1 cellular context compared by ENCODE assay signal in the genomic region with DNA sequence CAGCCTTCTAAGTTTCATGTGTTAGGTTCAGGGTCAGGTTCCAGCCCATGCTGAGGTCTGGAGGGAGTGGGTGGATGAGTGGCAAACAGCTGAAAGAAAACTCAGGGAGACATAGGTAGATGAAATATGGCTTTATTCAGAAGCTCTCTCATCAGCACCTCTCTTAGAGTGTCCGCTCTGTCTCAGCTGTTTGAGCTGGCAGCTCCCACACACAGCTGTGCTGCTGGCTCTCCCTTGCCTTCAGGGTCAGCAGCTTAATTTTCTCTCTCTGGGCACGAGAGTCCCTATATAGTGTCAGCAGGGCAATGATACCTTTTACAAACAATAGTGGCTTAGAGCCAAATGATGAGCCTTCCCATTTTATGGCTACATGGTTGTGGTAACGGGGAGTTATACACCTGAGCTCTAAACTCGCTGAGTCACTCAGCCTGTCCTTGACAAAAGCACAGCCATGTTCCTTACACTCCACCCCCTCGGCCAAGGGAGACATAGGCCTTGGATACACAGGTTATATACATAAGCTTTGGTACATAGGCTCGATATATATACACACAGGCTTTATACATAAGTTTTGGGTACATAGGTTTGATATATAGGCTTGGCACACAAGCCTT.
TF ChIP-seq lines count a peak whose summit lies in the region.

No MANE protein-coding gene starts in this region.

TF ChIP-seq in H1, 55 proteins besides CTCF, POLR2A, EP300 and RAD21:
- no peak for TF ChIP-seq ASH2L (IDR thresholded peaks at IDR 0.05; ENCODE audit: low read length)
